In genomic region chr18:74040459-74041332, GRCh38 we compare ENCODE assay signal across 7 cellular contexts.
A peak's percentile ranks its signal among the peaks of the same experiment; 100 is the strongest.
DNase-seq lines count a peak whose midpoint lies in the region; ATAC-seq and TF ChIP-seq lines count a peak whose summit lies in the region.

No MANE protein-coding gene starts in this region.

- H3K36me3 ChIP-seq in Karpas-422 (ENCODE audit: insufficient read depth, low read length) = no peaks in the 10 kb centered on the region
- no peaks in the 10 kb centered on the region for H3K36me3 ChIP-seq in effector memory CD4-positive, alpha-beta T cell (ENCODE audit: control insufficient read depth, insufficient read depth, low read length)
- no peaks in the 10 kb centered on the region for H3K36me3 ChIP-seq in smooth muscle cell (ENCODE audit: low read depth)

- DNase-seq in Karpas-422 = peak; percentile 88
- peak; percentile 87 for DNase-seq in activated CD4-positive, alpha-beta T cell treated with anti-CD3 and anti-CD28 coated beads for 48 hours
- DNase-seq in effector memory CD4-positive, alpha-beta T cell = peak in 2 of 3 donors; percentile 8 to 16
- DNase-seq in smooth muscle cell (lab: John Stamatoyannopoulos, UW; ENCODE audit: unreplicated experiment) = no peak

- no peaks in the 10 kb centered on the region for H3K9me3 ChIP-seq in Karpas-422 (ENCODE audit: low read length)
- H3K9me3 ChIP-seq in effector memory CD4-positive, alpha-beta T cell (ENCODE audit: control insufficient read depth, low read length) = no peaks in the 10 kb centered on the region
- no peaks in the 10 kb centered on the region for H3K9me3 ChIP-seq in smooth muscle cell (replicated peaks; ENCODE audit: low read depth)

- no peaks in the 10 kb centered on the region for H3K27me3 ChIP-seq in Karpas-422 (ENCODE audit: low read length)
- H3K27me3 ChIP-seq in effector memory CD4-positive, alpha-beta T cell (replicated peaks; ENCODE audit: control insufficient read depth, insufficient read depth, low read length, poor library complexity, severe bottlenecking) = no peaks in the 10 kb centered on the region
- no peaks in the 10 kb centered on the region for H3K27me3 ChIP-seq in smooth muscle cell (ENCODE audit: low read depth)

- H3K4me1 ChIP-seq in Karpas-422 (ENCODE audit: low read length) (peaks cover 12% of the 10 kb centered on the region), smooth muscle cell (ENCODE audit: low read depth) (no peaks in the 10 kb centered on the region)
- no peaks in the 10 kb centered on the region for H3K4me1 ChIP-seq in effector memory CD4-positive, alpha-beta T cell (ENCODE audit: control insufficient read depth, insufficient read depth, low read length, poor library complexity, severe bottlenecking)

- ATAC-seq in GM21619 (IDR thresholded peaks at IDR 0.05; ENCODE audit: unreplicated experiment) = peak; percentile 85
- no peak for ATAC-seq in GM21447 (IDR thresholded peaks at IDR 0.05; ENCODE audit: unreplicated experiment)

- H3K79me2 ChIP-seq in Karpas-422 (ENCODE audit: low read length) = no peaks in the 10 kb centered on the region
- no peaks in the 10 kb centered on the region for H3K79me2 ChIP-seq in smooth muscle cell (ENCODE audit: low read depth)

- H3F3A ChIP-seq in smooth muscle cell (ENCODE audit: low read depth) = no peaks in the 10 kb centered on the region

- H2AFZ ChIP-seq in Karpas-422 (ENCODE audit: low read length) = 0 out of 2 replicates have a peak overlapping the region, but pooled peaks have one; percentile 13
- no peak overlapping the region for H2AFZ ChIP-seq in smooth muscle cell (ENCODE audit: low read depth)

- WGBS in smooth muscle cell (ENCODE audit: low lambda C conversion rate) = 68% methylated on average over 20 of the region's 20 CpGs

- no peaks in the 10 kb centered on the region for H3K9me2 ChIP-seq in Karpas-422 (replicated peaks; ENCODE audit: insufficient read depth, low read length)

- H3K4me2 ChIP-seq in Karpas-422 (ENCODE audit: low read depth, low read length, poor library complexity, severe bottlenecking) (no peak overlapping the region), smooth muscle cell (no peak overlapping the region)

- H3K27ac ChIP-seq in Karpas-422 (ENCODE audit: low read length) = no peak overlapping the region
- H3K27ac ChIP-seq in effector memory CD4-positive, alpha-beta T cell (ENCODE audit: insufficient read depth, low read length, poor library complexity, severe bottlenecking) = no peak overlapping the region
- no peak overlapping the region for H3K27ac ChIP-seq in smooth muscle cell (ENCODE audit: low read depth)

- H3K9ac ChIP-seq in Karpas-422 (ENCODE audit: low read length) (no peak overlapping the region), smooth muscle cell (ENCODE audit: low read depth) (no peak overlapping the region)

- peak; percentile 77 for TF ChIP-seq CTCF in GM12873 (IDR thresholded peaks at IDR 0.05; ENCODE audit: insufficient read depth, low read depth, low read length, missing control alignments)
- TF ChIP-seq CTCF in smooth muscle cell (IDR thresholded peaks at IDR 0.05; ENCODE audit: borderline replicate concordance, insufficient read depth, poor library complexity, severe bottlenecking) = peak; percentile 46

- H3K4me3 ChIP-seq in Karpas-422 (ENCODE audit: low read length) = no peak overlapping the region
- H3K4me3 ChIP-seq in effector memory CD4-positive, alpha-beta T cell (ENCODE audit: insufficient read depth, low read depth, low read length, poor library complexity, severe bottlenecking) = no peak overlapping the region
- H3K4me3 ChIP-seq in smooth muscle cell = no peak overlapping the region

- no peaks in the 10 kb centered on the region for H4K20me1 ChIP-seq in Karpas-422 (ENCODE audit: insufficient read depth, low read depth, low read length)
- H4K20me1 ChIP-seq in smooth muscle cell (ENCODE audit: low read depth) = no peaks in the 10 kb centered on the region
